2 cellular contexts compared by ENCODE assay signal in the genomic region with DNA sequence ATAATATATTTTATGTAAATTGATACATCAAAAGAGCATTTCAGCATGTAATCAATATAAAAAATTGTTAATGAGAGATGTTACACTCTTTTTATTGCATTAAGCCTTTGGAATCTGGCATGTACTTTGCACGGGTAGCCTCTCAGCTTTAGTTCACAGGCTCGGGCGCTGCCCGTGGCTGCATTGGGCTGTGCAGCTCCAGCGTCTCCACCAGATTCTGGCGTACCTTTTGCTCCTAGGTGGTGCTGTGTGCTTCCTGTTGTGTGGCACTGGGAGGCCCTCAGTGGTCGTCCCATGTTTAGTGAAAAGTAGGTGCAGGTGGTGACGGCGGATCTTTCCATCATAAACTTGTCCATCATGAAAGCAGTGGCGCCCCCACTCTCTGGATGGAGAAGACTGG.
TF ChIP-seq lines count a peak whose summit lies in the region.

No MANE protein-coding gene starts in this region.

TF ChIP-seq in liver, 16 proteins besides CTCF, POLR2A, EP300 and RAD21:
- no peak for TF ChIP-seq HNF4G (IDR thresholded peaks at IDR 0.05)

TF ChIP-seq in HepG2, 621 proteins besides CTCF, POLR2A, EP300 and RAD21:
- no peak for TF ChIP-seq ZBTB25 (CRISPR knock-in tag; IDR thresholded peaks at IDR 0.05)
- TF ChIP-seq ZNF143 (CRISPR knock-in tag; IDR thresholded peaks at IDR 0.05): no peak
- TF ChIP-seq RERE (CRISPR knock-in tag; IDR thresholded peaks at IDR 0.05; ENCODE audit: low read depth): no peak
- TF ChIP-seq ZNF431 (CRISPR knock-in tag; IDR thresholded peaks at IDR 0.05; ENCODE audit: borderline replicate concordance, low read depth): no peak
- no peak for TF ChIP-seq AHDC1 (CRISPR knock-in tag; IDR thresholded peaks at IDR 0.05; ENCODE audit: borderline replicate concordance)
- TF ChIP-seq PHF20 (CRISPR knock-in tag; IDR thresholded peaks at IDR 0.05): no peak
